Comparison of ENCODE assay signal across 2 cellular contexts in the genomic region with DNA sequence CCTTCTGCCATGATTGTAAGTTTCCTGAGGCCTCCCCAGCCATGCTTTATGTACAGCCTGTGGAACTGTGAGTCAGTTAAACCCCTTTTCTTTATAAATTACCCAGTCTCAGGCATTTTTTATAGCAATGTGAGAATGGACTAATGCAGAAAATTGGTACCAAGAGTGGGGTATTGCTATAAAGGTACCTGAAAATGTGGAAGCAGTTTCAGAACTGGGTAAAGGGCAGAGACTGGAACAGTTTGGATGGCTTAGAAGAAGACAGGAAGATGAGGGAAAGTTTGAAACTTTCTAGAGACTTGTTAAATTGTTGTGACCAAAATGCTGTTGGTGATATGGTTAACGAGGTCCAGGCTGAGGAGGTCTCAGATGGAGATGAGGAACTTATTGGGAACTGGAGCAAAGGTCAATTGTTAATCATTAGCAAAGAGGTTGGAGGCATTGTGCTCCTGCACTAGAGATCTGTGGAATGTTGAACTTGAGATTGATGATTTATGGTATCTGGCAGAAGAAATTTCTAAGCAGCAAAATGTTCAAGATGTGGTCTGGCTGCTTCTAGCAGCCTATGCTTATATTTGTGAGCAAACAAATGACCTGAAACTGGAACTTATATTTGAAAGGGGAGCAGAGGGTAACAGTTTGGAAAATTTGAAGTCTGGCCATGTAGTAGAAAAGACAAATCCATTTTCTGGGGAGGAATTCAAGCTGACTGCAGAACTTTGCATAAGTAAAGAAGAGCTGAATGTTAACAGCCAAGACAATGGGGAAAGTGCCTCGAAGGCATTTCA.
TF ChIP-seq lines count a peak whose summit lies in the region.

No MANE protein-coding gene starts in this region.

TF ChIP-seq in HEK293, 187 proteins besides CTCF, POLR2A, EP300 and RAD21:
- TF ChIP-seq ZNF707 (tag by site-specific recombination; IDR thresholded peaks at IDR 0.05) (peak; percentile 83), ZNF521 (tag by site-specific recombination; IDR thresholded peaks at IDR 0.05) (no peak)
TF ChIP-seq in HEK293: peak in this region for 1.

TF ChIP-seq in K562, 482 proteins besides CTCF, POLR2A, EP300 and RAD21:
- TF ChIP-seq ZNF707 (CRISPR knock-in tag; conservative IDR thresholded peaks at IDR 0.05), result 0 out of 2 replicates have a peak, but pooled peaks have one; percentile 66
- TF ChIP-seq RHOXF2B (CRISPR knock-in tag; conservative IDR thresholded peaks at IDR 0.05), result no peak
- TF ChIP-seq, protein P1, sequence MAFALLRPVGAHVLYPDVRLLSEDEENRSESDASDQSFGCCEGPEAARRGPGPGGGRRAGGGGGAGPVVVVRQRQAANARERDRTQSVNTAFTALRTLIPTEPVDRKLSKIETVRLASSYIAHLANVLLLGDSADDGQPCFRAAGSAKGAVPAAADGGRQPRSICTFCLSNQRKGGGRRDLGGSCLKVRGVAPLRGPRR (CRISPR knock-in tag; IDR thresholded peaks at IDR 0.05), result no peak
- no peak for TF ChIP-seq MYC (IDR thresholded peaks at IDR 0.05; ENCODE audit: low read depth, low read length)
- no peak for TF ChIP-seq MYC (CRISPR knock-in tag; IDR thresholded peaks at IDR 0.05; ENCODE audit: borderline replicate concordance, low read depth)
- no peak for TF ChIP-seq ARID1B (IDR thresholded peaks at IDR 0.05)
- TF ChIP-seq, protein P2, sequence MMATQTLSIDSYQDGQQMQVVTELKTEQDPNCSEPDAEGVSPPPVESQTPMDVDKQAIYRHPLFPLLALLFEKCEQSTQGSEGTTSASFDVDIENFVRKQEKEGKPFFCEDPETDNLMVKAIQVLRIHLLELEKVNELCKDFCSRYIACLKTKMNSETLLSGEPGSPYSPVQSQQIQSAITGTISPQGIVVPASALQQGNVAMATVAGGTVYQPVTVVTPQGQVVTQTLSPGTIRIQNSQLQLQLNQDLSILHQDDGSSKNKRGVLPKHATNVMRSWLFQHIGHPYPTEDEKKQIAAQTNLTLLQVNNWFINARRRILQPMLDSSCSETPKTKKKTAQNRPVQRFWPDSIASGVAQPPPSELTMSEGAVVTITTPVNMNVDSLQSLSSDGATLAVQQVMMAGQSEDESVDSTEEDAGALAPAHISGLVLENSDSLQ (IDR thresholded peaks at IDR 0.05), result no peak
- no peak for TF ChIP-seq FOXP1 (CRISPR knock-in tag; IDR thresholded peaks at IDR 0.05)
TF ChIP-seq in K562: peak in this region for 1.
